In the genomic region with DNA sequence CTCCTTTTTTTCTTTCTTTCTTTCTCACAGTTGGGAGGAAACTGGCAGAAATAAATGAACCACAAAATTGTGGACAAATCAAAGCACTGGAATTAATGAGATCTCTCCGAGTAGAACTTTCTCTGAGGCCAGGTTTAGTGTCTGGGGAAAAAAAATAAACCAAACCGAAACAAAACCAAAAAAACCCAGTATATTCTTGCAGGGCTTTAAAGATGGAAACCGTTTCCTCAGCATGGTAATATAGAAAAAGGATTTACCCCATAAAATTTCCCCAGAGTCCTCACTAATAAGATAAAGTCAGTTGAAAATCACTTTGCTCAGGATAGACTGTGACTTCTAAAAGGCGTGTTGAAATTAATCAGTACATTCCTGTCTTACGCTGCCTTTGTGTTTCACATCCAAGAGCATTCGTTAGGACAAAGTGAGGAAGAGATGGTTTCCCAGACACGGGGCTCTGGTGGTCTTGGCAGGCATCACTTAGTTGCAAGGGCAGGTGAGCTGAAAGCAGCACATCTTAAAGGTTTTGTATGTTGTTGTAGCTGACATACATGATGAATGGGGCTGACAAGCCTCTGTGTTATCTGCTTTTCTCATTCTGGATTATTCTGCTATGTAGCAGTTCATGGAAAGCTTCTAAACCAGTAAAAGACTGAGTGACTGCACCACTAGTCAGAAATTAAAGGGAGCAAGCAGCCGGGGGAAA, we compare ENCODE assay signal across 1 cellular context.
TF ChIP-seq lines count a peak whose summit lies in the region.

No MANE protein-coding gene starts in this region.

TF ChIP-seq in GM12878, 131 proteins besides CTCF, POLR2A, EP300 and RAD21 (continued from another document):
- TF ChIP-seq ZNF207 (IDR thresholded peaks at IDR 0.05; ENCODE audit: borderline replicate concordance) (no peak), CHD1 (IDR thresholded peaks at IDR 0.05; ENCODE audit: low read depth, low read length) (no peak), MTA2 (IDR thresholded peaks at IDR 0.05; ENCODE audit: low read depth) (peak; percentile 69), TCF3 (IDR thresholded peaks at IDR 0.05; ENCODE audit: borderline replicate concordance, insufficient read depth, low read depth, low read length) (no peak), SREBF2 (IDR thresholded peaks at IDR 0.05; ENCODE audit: low read length) (no peak), SMAD5 (IDR thresholded peaks at IDR 0.05; ENCODE audit: low read depth) (no peak), SMC3 (IDR thresholded peaks at IDR 0.05; ENCODE audit: borderline replicate concordance, low read length) (no peak), IKZF1 (conservative IDR thresholded peaks at IDR 0.05) (0 out of 2 replicates have a peak, but pooled peaks have one; percentile 39), BACH1 (IDR thresholded peaks at IDR 0.05; ENCODE audit: borderline replicate concordance) (no peak), RELA (IDR thresholded peaks at IDR 0.05; ENCODE audit: borderline replicate concordance, partially characterized antibody) (no peak), MEF2B (IDR thresholded peaks at IDR 0.05; ENCODE audit: partially characterized antibody, poor library complexity, severe bottlenecking) (peak; percentile 55), ZSCAN29 (IDR thresholded peaks at IDR 0.05) (0 out of 2 replicates have a peak, but pooled peaks have one; percentile 14), SKIL (IDR thresholded peaks at IDR 0.05; ENCODE audit: low read depth, poor library complexity, severe bottlenecking) (peak; percentile 48), NFIC (IDR thresholded peaks at IDR 0.05; ENCODE audit: low read depth, low read length) (peak; percentile 80; the same call in 1 of the 2 replicates), YBX1 (IDR thresholded peaks at IDR 0.05) (no peak), MYB (IDR thresholded peaks at IDR 0.05; ENCODE audit: borderline replicate concordance, low read depth, low read length) (no peak), MXI1 (IDR thresholded peaks at IDR 0.05; ENCODE audit: low read depth, low read length) (no peak), ZBTB40 (IDR thresholded peaks at IDR 0.05; ENCODE audit: borderline replicate concordance) (no peak), ZNF622 (IDR thresholded peaks at IDR 0.05) (no peak), BRCA1 (IDR thresholded peaks at IDR 0.05; ENCODE audit: low read depth, low read length) (no peak)
- TF ChIP-seq, protein P1, sequence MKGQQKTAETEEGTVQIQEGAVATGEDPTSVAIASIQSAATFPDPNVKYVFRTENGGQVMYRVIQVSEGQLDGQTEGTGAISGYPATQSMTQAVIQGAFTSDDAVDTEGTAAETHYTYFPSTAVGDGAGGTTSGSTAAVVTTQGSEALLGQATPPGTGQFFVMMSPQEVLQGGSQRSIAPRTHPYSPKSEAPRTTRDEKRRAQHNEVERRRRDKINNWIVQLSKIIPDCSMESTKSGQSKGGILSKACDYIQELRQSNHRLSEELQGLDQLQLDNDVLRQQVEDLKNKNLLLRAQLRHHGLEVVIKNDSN (IDR thresholded peaks at IDR 0.05; ENCODE audit: borderline replicate concordance, extremely low read length, insufficient read depth, low read depth, low read length), result no peak
- TF ChIP-seq, protein P2, sequence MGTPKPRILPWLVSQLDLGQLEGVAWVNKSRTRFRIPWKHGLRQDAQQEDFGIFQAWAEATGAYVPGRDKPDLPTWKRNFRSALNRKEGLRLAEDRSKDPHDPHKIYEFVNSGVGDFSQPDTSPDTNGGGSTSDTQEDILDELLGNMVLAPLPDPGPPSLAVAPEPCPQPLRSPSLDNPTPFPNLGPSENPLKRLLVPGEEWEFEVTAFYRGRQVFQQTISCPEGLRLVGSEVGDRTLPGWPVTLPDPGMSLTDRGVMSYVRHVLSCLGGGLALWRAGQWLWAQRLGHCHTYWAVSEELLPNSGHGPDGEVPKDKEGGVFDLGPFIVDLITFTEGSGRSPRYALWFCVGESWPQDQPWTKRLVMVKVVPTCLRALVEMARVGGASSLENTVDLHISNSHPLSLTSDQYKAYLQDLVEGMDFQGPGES (IDR thresholded peaks at IDR 0.05), result no peak
- TF ChIP-seq, protein P3, sequence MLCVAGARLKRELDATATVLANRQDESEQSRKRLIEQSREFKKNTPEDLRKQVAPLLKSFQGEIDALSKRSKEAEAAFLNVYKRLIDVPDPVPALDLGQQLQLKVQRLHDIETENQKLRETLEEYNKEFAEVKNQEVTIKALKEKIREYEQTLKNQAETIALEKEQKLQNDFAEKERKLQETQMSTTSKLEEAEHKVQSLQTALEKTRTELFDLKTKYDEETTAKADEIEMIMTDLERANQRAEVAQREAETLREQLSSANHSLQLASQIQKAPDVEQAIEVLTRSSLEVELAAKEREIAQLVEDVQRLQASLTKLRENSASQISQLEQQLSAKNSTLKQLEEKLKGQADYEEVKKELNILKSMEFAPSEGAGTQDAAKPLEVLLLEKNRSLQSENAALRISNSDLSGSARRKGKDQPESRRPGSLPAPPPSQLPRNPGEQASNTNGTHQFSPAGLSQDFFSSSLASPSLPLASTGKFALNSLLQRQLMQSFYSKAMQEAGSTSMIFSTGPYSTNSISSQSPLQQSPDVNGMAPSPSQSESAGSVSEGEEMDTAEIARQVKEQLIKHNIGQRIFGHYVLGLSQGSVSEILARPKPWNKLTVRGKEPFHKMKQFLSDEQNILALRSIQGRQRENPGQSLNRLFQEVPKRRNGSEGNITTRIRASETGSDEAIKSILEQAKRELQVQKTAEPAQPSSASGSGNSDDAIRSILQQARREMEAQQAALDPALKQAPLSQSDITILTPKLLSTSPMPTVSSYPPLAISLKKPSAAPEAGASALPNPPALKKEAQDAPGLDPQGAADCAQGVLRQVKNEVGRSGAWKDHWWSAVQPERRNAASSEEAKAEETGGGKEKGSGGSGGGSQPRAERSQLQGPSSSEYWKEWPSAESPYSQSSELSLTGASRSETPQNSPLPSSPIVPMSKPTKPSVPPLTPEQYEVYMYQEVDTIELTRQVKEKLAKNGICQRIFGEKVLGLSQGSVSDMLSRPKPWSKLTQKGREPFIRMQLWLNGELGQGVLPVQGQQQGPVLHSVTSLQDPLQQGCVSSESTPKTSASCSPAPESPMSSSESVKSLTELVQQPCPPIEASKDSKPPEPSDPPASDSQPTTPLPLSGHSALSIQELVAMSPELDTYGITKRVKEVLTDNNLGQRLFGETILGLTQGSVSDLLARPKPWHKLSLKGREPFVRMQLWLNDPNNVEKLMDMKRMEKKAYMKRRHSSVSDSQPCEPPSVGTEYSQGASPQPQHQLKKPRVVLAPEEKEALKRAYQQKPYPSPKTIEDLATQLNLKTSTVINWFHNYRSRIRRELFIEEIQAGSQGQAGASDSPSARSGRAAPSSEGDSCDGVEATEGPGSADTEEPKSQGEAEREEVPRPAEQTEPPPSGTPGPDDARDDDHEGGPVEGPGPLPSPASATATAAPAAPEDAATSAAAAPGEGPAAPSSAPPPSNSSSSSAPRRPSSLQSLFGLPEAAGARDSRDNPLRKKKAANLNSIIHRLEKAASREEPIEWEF (IDR thresholded peaks at IDR 0.05; ENCODE audit: insufficient replicate concordance, low read depth, low read length), result no peak
- TF ChIP-seq, protein P4, sequence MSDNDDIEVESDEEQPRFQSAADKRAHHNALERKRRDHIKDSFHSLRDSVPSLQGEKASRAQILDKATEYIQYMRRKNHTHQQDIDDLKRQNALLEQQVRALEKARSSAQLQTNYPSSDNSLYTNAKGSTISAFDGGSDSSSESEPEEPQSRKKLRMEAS (IDR thresholded peaks at IDR 0.05; ENCODE audit: low read depth, low read length), result no peak
